ENCODE assay signal across 8 cellular contexts in the genomic region with DNA sequence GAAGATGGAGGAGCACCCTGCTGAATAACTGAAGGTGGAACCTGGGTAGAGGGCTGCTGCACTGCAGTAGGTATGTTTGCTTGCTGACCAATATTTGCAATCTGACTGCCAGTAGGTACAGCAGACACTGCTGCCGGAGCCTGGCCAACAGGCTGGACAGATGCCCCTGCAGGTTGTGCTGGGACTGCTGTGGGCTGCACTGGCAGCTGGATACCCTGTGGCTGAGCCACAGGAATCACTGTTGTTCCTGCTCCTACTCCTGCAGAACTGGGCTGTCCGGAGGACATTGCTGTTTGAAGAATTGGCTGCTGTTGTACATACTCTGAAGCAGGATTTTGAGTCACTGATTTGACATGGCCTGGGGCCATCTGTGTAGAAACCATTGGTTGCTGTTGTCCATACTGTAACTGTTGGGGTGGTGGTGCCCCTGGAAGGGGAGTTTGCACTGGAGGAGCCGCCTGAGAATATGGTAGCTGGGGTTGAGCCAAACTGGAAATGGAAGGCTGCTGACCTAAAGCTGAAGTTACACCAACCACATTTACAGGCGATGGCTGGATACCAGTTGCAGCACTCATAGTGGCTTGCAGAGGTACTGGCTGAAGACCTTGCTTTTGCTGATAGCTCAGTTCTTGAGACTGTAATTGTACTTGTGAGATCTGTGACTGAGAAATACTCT. TPM values are rescaled to one million over a fixed set of nuclear protein-coding genes. Genes with fewer than 3 reads are reported as not detected.
DNase-seq lines count a peak whose midpoint lies in the region; ATAC-seq, FAIRE-seq and TF ChIP-seq lines count a peak whose summit lies in the region.

No MANE protein-coding gene starts in this region.

- H3K4me1 ChIP-seq in psoas muscle = peaks cover 41% of the 10 kb centered on the region

- H3K9me3 ChIP-seq in psoas muscle = no peaks in the 10 kb centered on the region

- FAIRE-seq in D721Med (lab: Jason Lieb, UNC) = no peak

- WGBS in psoas muscle, 3 donors = 33 to 46% (median 41%) methylated on average over 4 of the region's 4 CpGs

- intact Hi-C loops in psoas muscle (cut with DNase I) = loop anchor here (5.0 to 10.0 kb wide), 2 partner anchors 52 to 79 kb away; no protein-coding TSS in a partner anchor

- TF ChIP-seq CTCF in epithelial cell of proximal tubule (conservative IDR thresholded peaks at IDR 0.05; ENCODE audit: low read depth, low read length) = peak; percentile 53
- peak; percentile 57 for TF ChIP-seq CTCF in psoas muscle (IDR thresholded peaks at IDR 0.05)
- TF ChIP-seq CTCF in D721Med (IDR thresholded peaks at IDR 0.05; ENCODE audit: insufficient read depth, missing control alignments) = no peak

- H3K27me3 ChIP-seq in psoas muscle (ENCODE audit: insufficient read depth in 3 of 3, low read length in 2 of 3) = no peaks in the 10 kb centered on the region

- no peak for DNase-seq in activated naive CD8-positive, alpha-beta T cell treated with anti-CD3 and anti-CD28 coated beads, Interleukin-2, amount 10 ng/mL, durations not matched to agents 7 days and 5 days
- no peak for DNase-seq in activated naive CD8-positive, alpha-beta T cell treated with anti-CD3 and anti-CD28 coated beads for 36 hours
- DNase-seq in NCI-H446 treated with DMSO at 0.1 percent for 48 hours (lab: John Stamatoyannopoulos, UW) = peak; percentile 26
- DNase-seq in epithelial cell of proximal tubule (ENCODE audit: low read depth) = no peak
- peak in 1 of 2 donors; percentile 65 for DNase-seq in psoas muscle
- DNase-seq in D721Med (ENCODE audit: insufficient read length, low spot score) = no peak
- DNase-seq in activated effector memory CD4-positive, alpha-beta T cell treated with anti-CD3 and anti-CD28 coated beads, Interleukin-2, amount 50 U/mL, for 16 hours = no peak

- ATAC-seq in activated naive CD8-positive, alpha-beta T cell treated with anti-CD3 and anti-CD28 coated beads, Interleukin-2, amount 10 ng/mL, durations not matched to agents 7 days and 5 days (ENCODE audit: low read depth) = no peak
- ATAC-seq in psoas muscle = peak; percentile 17 to 57 (median 47)
- no peak for ATAC-seq in HG02970 (IDR thresholded peaks at IDR 0.05; ENCODE audit: low FRiP score, unreplicated experiment)

- peaks cover 4% of the 10 kb centered on the region for H3K27me3 Mint-ChIP-seq in activated naive CD8-positive, alpha-beta T cell treated with anti-CD3 and anti-CD28 coated beads, Interleukin-2, amount 10 ng/mL, durations not matched to agents 7 days and 5 days
- peaks cover 4% of the 10 kb centered on the region for H3K27me3 Mint-ChIP-seq in activated naive CD8-positive, alpha-beta T cell treated with anti-CD3 and anti-CD28 coated beads for 36 hours

- H3K4me1 Mint-ChIP-seq in activated naive CD8-positive, alpha-beta T cell treated with anti-CD3 and anti-CD28 coated beads, Interleukin-2, amount 10 ng/mL, durations not matched to agents 7 days and 5 days = peaks cover 37% of the 10 kb centered on the region
- H3K4me1 Mint-ChIP-seq in activated naive CD8-positive, alpha-beta T cell treated with anti-CD3 and anti-CD28 coated beads for 36 hours = peaks cover 50% of the 10 kb centered on the region

- H3K9me3 Mint-ChIP-seq in activated naive CD8-positive, alpha-beta T cell treated with anti-CD3 and anti-CD28 coated beads, Interleukin-2, amount 10 ng/mL, durations not matched to agents 7 days and 5 days = no peaks in the 10 kb centered on the region
- no peaks in the 10 kb centered on the region for H3K9me3 Mint-ChIP-seq in activated naive CD8-positive, alpha-beta T cell treated with anti-CD3 and anti-CD28 coated beads for 36 hours

- POLR2A ChIA-PET in activated naive CD8-positive, alpha-beta T cell treated with anti-CD3 and anti-CD28 coated beads, Interleukin-2, amount 10 ng/mL, durations not matched to agents 7 days and 5 days (lab: Charles Lee) = no interaction called here

- H3K4me3 ChIP-seq in epithelial cell of proximal tubule (ENCODE audit: low read depth, low read length) = peak overlapping the region; percentile 86
- peak overlapping the region; percentile 90 for H3K4me3 ChIP-seq in psoas muscle

- H3K36me3 ChIP-seq in psoas muscle (ENCODE audit: insufficient read depth in 1 of 2, low read depth in 1 of 2) = no peaks in the 10 kb centered on the region

- H3K4me3 Mint-ChIP-seq in activated naive CD8-positive, alpha-beta T cell treated with anti-CD3 and anti-CD28 coated beads, Interleukin-2, amount 10 ng/mL, durations not matched to agents 7 days and 5 days = no peak overlapping the region
- H3K4me3 Mint-ChIP-seq in activated naive CD8-positive, alpha-beta T cell treated with anti-CD3 and anti-CD28 coated beads for 36 hours = no peak overlapping the region

- H3K27ac ChIP-seq in psoas muscle = peak overlapping the region; percentile 94

- peak overlapping the region; percentile 30 for H3K27ac Mint-ChIP-seq in activated naive CD8-positive, alpha-beta T cell treated with anti-CD3 and anti-CD28 coated beads, Interleukin-2, amount 10 ng/mL, durations not matched to agents 7 days and 5 days
- H3K27ac Mint-ChIP-seq in activated naive CD8-positive, alpha-beta T cell treated with anti-CD3 and anti-CD28 coated beads for 36 hours = no peak overlapping the region

- peaks cover 18% of the 10 kb centered on the region for H3K36me3 Mint-ChIP-seq in activated naive CD8-positive, alpha-beta T cell treated with anti-CD3 and anti-CD28 coated beads, Interleukin-2, amount 10 ng/mL, durations not matched to agents 7 days and 5 days
- peaks cover 11% of the 10 kb centered on the region for H3K36me3 Mint-ChIP-seq in activated naive CD8-positive, alpha-beta T cell treated with anti-CD3 and anti-CD28 coated beads for 36 hours

RNA-seq across cellular contexts. Expression of a gene that starts 2.2 kb away (rescaled TPM):
- total RNA-seq in activated naive CD8-positive, alpha-beta T cell treated with anti-CD3 and anti-CD28 coated beads, Interleukin-2, amount 10 ng/mL, durations not matched to agents 7 days and 5 days = 10 to 100 TPM; 21.8 to 27.0 TPM
- 1 to 10 TPM; 6.0 to 6.7 TPM for total RNA-seq in activated naive CD8-positive, alpha-beta T cell treated with anti-CD3 and anti-CD28 coated beads for 36 hours
- total RNA-seq in epithelial cell of proximal tubule (34.2 and 38.3 TPM in 2 replicates), psoas muscle (100 to 1,000 TPM; 121 to 203 (median 169) TPM)
- 100 to 1,000 TPM in 1 of 3 donors, 10 to 100 TPM in 2; 34.5 to 102 (median 99.9) TPM for polyA plus RNA-seq in psoas muscle

Comparison
In these comparisons a context has a peak if more than half of its experiments do, and no peak if none do; other contexts are left out.
1. ATAC-seq: peak in psoas muscle (4 of 4); none in activated naive CD8-positive, alpha-beta T cell treated with anti-CD3 and anti-CD28 coated beads, Interleukin-2, amount 10 ng/mL, durations not matched to agents 7 days and 5 days (single experiment) and HG02970 (single experiment).